Comparison of ENCODE assay signal across 7 cellular contexts in the genomic region with DNA sequence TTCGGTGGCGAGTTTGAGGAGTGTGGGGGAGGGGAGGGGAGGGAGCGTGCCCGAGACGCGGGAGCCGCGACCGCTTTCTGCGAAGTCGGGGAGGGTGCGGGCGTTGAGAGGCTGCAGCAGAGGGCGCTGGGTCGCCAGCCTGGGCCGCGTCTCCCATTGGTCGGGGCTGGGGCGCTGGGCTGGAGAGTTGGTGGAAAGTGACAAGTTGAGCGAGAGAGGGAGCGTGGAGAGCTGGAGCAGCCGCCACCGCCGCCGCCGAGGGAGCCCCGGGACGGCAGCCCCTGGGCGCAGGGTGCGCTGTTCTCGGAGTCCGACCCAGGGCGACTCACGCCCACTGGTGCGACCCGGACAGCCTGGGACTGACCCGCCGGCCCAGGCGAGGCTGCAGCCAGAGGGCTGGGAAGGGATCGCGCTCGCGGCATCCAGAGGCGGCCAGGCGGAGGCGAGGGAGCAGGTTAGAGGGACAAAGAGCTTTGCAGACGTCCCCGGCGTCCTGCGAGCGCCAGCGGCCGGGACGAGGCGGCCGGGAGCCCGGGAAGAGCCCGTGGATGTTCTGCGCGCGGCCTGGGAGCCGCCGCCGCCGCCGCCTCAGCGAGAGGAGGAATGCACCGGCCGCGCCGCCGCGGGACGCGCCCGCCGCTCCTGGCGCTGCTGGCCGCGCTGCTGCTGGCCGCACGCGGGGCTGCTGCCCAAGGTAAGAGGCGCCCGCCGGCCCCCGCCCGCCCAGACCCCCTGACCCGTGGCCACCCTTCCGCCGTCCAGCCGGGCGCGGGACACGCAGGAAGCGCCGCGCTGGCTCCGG. TPM values are rescaled to one million over a fixed set of nuclear protein-coding genes. Genes with fewer than 3 reads are reported as not detected.
A peak's percentile ranks its signal among the peaks of the same experiment; 100 is the strongest.
DNase-seq lines count a peak whose midpoint lies in the region; ATAC-seq and TF ChIP-seq lines count a peak whose summit lies in the region.

Gene ROR1 (plus strand): TSS at position 203 of the 802 bp plus-strand sequence.

- no peaks in the 10 kb centered on the region for H3K36me3 ChIP-seq in mesodermal cell (ENCODE audit: control insufficient read depth, insufficient read depth, low read length)

- ATAC-seq in HG03097 (IDR thresholded peaks at IDR 0.05; ENCODE audit: low FRiP score, unreplicated experiment) = peak; percentile 71

- DNase-seq in GM13977 (ENCODE audit: low spot score) (peak; percentile 73), NCI-H345 (lab: John Stamatoyannopoulos, UW) (peak; percentile 77), epithelial cell of prostate (ENCODE audit: low read depth, low spot score) (peak; percentile 26)
- DNase-seq in activated CD8-positive, alpha-beta memory T cell treated with anti-CD3 and anti-CD28 coated beads for 48 hours (ENCODE audit: low read depth in 2 of 3, low spot score in 2 of 3) = peak; percentile 10 to 28 (median 28)
- DNase-seq in stimulated activated CD8-positive, alpha-beta memory T cell treated with anti-CD3 and anti-CD28 coated beads, Interleukin-2, amount 100 ng/mL, for 48 hours (ENCODE audit: low read depth in 2 of 2) = peak; percentile 38 to 49

- peak; percentile 56 for TF ChIP-seq CTCF in GM13977 (IDR thresholded peaks at IDR 0.05; ENCODE audit: extremely low read depth, insufficient read depth, missing control alignments)

- peak within 1 kb of the TSS; percentile 72 for H3K4me3 ChIP-seq in mesodermal cell (ENCODE audit: extremely low read depth, insufficient read depth, low read length, poor library complexity, severe bottlenecking)

- 0 to 1% methylated on average over 66 to 85 of the region's 99 CpGs for WGBS in mesodermal cell (ENCODE audit: insufficient coverage in 2 of 2), 2 experiments

- in situ Hi-C loops in GM13977 (cut with MboI; ENCODE audit: low pct_unique_long_range_greater_than_20kb, low sequenced_read_pairs, unreplicated experiment) = no loop called here

- H3K9me3 ChIP-seq in mesodermal cell (ENCODE audit: control insufficient read depth, low read length) = no peaks in the 10 kb centered on the region

- H3K27ac ChIP-seq in epithelial cell of prostate = no peak within 1 kb of the TSS
- peak within 1 kb of the TSS; percentile 70 for H3K27ac ChIP-seq in mesodermal cell (ENCODE audit: low read depth, low read length, severe bottlenecking)

- peaks cover 21% of the 10 kb centered on the region for H3K4me1 ChIP-seq in mesodermal cell (ENCODE audit: control insufficient read depth, insufficient read depth, low read length, poor library complexity, severe bottlenecking)

RNA-seq across cellular contexts. Expression of gene ROR1, which starts in this region (rescaled TPM):
- 22.2 TPM for polyA plus RNA-seq in mesodermal cell (2013, experiment 1 of 2)
- 24.8 TPM for polyA plus RNA-seq in mesodermal cell (2013, experiment 2 of 2)

Comparison
In these comparisons a context has a peak if more than half of its experiments do, and no peak if none do; other contexts are left out.
1. DNase-seq: peak in every context shown above with its lines; median percentile 77 in NCI-H345; 73 in GM13977; 44 in stimulated activated CD8-positive, alpha-beta memory T cell treated with anti-CD3 and anti-CD28 coated beads, Interleukin-2, amount 100 ng/mL, for 48 hours; 28 in activated CD8-positive, alpha-beta memory T cell treated with anti-CD3 and anti-CD28 coated beads for 48 hours; 26 in epithelial cell of prostate.